In genomic region chr3:184177331-184177731, GRCh38 we compare ENCODE assay signal across 2 cellular contexts.
TF ChIP-seq lines count a peak whose summit lies in the region.

No MANE protein-coding gene starts in this region.

TF ChIP-seq in endothelial cell of umbilical vein, 7 proteins besides CTCF, POLR2A, EP300 and RAD21:
- TF ChIP-seq MYC (IDR thresholded peaks at IDR 0.05; ENCODE audit: low read depth, low read length) (no peak), GATA2 (IDR thresholded peaks at IDR 0.05; ENCODE audit: insufficient read depth, insufficient read length, low read depth, low read length) (no peak), FOS (IDR thresholded peaks at IDR 0.05; ENCODE audit: borderline replicate concordance, insufficient read depth, low read length) (no peak), POLR2AphosphoS5 (IDR thresholded peaks at IDR 0.05; ENCODE audit: insufficient read depth, low read depth, low read length) (no peak), EZH2 (IDR thresholded peaks at IDR 0.05; ENCODE audit: borderline replicate concordance, low read depth, low read length, severe bottlenecking) (no peak), MAX (IDR thresholded peaks at IDR 0.05; ENCODE audit: insufficient read depth, insufficient read length) (no peak), JUN (IDR thresholded peaks at IDR 0.05; ENCODE audit: borderline replicate concordance, insufficient read depth, insufficient read length, low read depth) (no peak)

TF ChIP-seq in neural cell, 6 proteins besides CTCF, POLR2A, EP300 and RAD21:
- TF ChIP-seq TAF1 (IDR thresholded peaks at IDR 0.05; ENCODE audit: low read depth) (no peak), REST (IDR thresholded peaks at IDR 0.05; ENCODE audit: borderline replicate concordance) (no peak), MXI1 (conservative IDR thresholded peaks at IDR 0.05; ENCODE audit: poor library complexity, severe bottlenecking) (no peak), SMC3 (conservative IDR thresholded peaks at IDR 0.05; ENCODE audit: poor library complexity) (no peak), EZH2 (IDR thresholded peaks at IDR 0.05; ENCODE audit: borderline replicate concordance, insufficient read depth, low read length, poor library complexity, severe bottlenecking) (no peak), POLR2AphosphoS5 (IDR thresholded peaks at IDR 0.05) (no peak)
